ENCODE assay signal across 30 cellular contexts in the genomic region with DNA sequence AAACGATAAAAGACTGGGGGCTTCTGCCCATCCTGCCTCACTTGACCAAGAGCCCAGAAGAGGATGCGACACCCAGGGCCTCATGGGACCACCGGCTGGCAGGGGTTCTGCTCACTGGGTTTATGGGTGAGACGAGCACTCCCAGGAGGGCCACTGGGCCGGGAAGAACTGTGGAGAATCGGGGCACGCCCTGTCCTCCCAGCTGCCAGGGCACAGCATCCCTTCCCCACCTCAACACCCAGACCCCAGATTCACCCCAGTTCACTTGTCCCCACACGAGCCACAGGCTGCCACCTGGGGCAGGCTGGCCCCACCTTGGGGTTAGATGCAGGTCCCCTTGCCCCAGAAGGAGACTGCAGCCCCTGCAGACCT. TPM values are rescaled to one million over a fixed set of nuclear protein-coding genes. Genes with fewer than 3 reads are reported as not detected.
"Had no signal": no experiment of that assay in that cellular context is flagged by ENCODE, and none has a peak within 500 bp of the region (broad histone marks: within the 10 kb centered on the region; RNA-seq: fewer than 3 reads in every experiment).

No MANE protein-coding gene starts in this region.

- H3K4me3 Mint-ChIP-seq: dendritic cell treated with granulocyte-macrophage colony-stimulating factor and Interleukin-4, amounts not matched to agents 40 ng/mL and 50 ng/mL, for 4 days; endodermal cell; stimulated activated memory B cell treated with anti-CD40 and anti-IgM and Interleukin-4, amounts not matched to agents 10 μg/mL and 1 μg/mL and 100 μg/mL, for 72 hours; stimulated activated naive CD8-positive, alpha-beta T cell treated with anti-CD3 and anti-CD28 coated beads, Interleukin-15, amount 100 ng/mL, for 72 hours; T-helper 17 cell had no signal

- H3K36me3 Mint-ChIP-seq: activated naive CD4-positive, alpha-beta T cell treated with anti-CD3 and anti-CD28 coated beads, Interleukin-2, amount 50 U/mL, for 72 hours; naive B cell; stimulated activated memory B cell treated with anti-CD40 and anti-IgM and Interleukin-4, amounts not matched to agents 10 μg/mL and 1 μg/mL and 100 μg/mL, for 72 hours had no signal

- H3K36me3 ChIP-seq: breast epithelium, heart left ventricle, left ventricle myocardium inferior, thyroid gland, upper lobe of right lung had no signal

- H3K27ac ChIP-seq: breast epithelium, heart left ventricle, left ventricle myocardium inferior, right lobe of liver, skin epidermis, thyroid gland, upper lobe of right lung had no signal

- H3K27me3 ChIP-seq: breast epithelium, heart left ventricle, right lobe of liver, thyroid gland, upper lobe of right lung had no signal

- H3K9me3 Mint-ChIP-seq: activated naive CD4-positive, alpha-beta T cell treated with anti-CD3 and anti-CD28 coated beads, Interleukin-2, amount 50 U/mL, for 72 hours; dendritic cell treated with granulocyte-macrophage colony-stimulating factor and Interleukin-4, amounts not matched to agents 40 ng/mL and 50 ng/mL, for 4 days; stimulated activated memory B cell treated with anti-CD40 and anti-IgM and Interleukin-4, amounts not matched to agents 10 μg/mL and 1 μg/mL and 100 μg/mL, for 72 hours; stimulated activated naive CD8-positive, alpha-beta T cell treated with anti-CD3 and anti-CD28 coated beads, Interleukin-15, amount 100 ng/mL, for 72 hours had no signal

- H3K4me1 ChIP-seq: breast epithelium, thyroid gland, upper lobe of right lung had no signal

- H3K4me3 ChIP-seq: breast epithelium, heart left ventricle, left ventricle myocardium inferior, right lobe of liver, skin epidermis, thyroid gland, upper lobe of right lung had no signal

- H3K4me1 Mint-ChIP-seq: naive B cell; stimulated activated memory B cell treated with anti-CD40 and anti-IgM and Interleukin-4, amounts not matched to agents 10 μg/mL and 1 μg/mL and 100 μg/mL, for 72 hours; stimulated activated naive CD8-positive, alpha-beta T cell treated with anti-CD3 and anti-CD28 coated beads, Interleukin-15, amount 100 ng/mL, for 72 hours; T-helper 17 cell had no signal

- H3K27ac Mint-ChIP-seq: activated naive CD4-positive, alpha-beta T cell treated with anti-CD3 and anti-CD28 coated beads, Interleukin-2, amount 50 U/mL, for 72 hours; dendritic cell treated with granulocyte-macrophage colony-stimulating factor and Interleukin-4, amounts not matched to agents 40 ng/mL and 50 ng/mL, for 4 days; endodermal cell; naive B cell; stimulated activated memory B cell treated with anti-CD40 and anti-IgM and Interleukin-4, amounts not matched to agents 10 μg/mL and 1 μg/mL and 100 μg/mL, for 72 hours; stimulated activated naive CD8-positive, alpha-beta T cell treated with anti-CD3 and anti-CD28 coated beads, Interleukin-15, amount 100 ng/mL, for 72 hours; T-helper 17 cell had no signal

- DNase-seq: activated CD4-positive, alpha-beta T cell treated with anti-CD3 and anti-CD28 coated beads for 48 hours; activated CD4-positive, alpha-beta T cell treated with anti-CD3 and anti-CD28 coated beads, Interleukin-2, amount 50 U/mL, for 48 hours; activated CD4-positive, CD25-positive, alpha-beta regulatory T cell; activated CD8-positive, alpha-beta memory T cell treated with anti-CD3 and anti-CD28 coated beads for 24 hours; activated naive CD4-positive, alpha-beta T cell; activated T-cell treated with anti-CD3 and anti-CD28 coated beads, Interleukin-2, amount 50 U/mL, for 1 hour; central memory CD4-positive, alpha-beta T cell; kidney glomerular epithelial cell; left ventricle myocardium inferior; naive B cell; nucleus accumbens; stimulated activated CD4-positive, alpha-beta T cell treated with anti-CD3 and anti-CD28 coated beads, Interleukin-1b, Interleukin-23, amount 100 ng/mL, for 48 hours; stimulated activated CD4-positive, alpha-beta T cell treated with anti-CD3 and anti-CD28 coated beads, Interleukin-4, amount 100 ng/mL, for 4 hours; stimulated activated CD8-positive, alpha-beta memory T cell treated with anti-CD3 and anti-CD28 coated beads, Interleukin-4, amount 100 ng/mL, for 48 hours; stimulated activated naive CD8-positive, alpha-beta T cell treated with anti-CD3 and anti-CD28 coated beads, Interleukin-15, amount 100 ng/mL, for 72 hours; T-helper 17 cell; thyroid gland; upper lobe of right lung had no signal

- H3K9me3 ChIP-seq: breast epithelium, heart left ventricle, left ventricle myocardium inferior, right lobe of liver, thyroid gland, upper lobe of right lung had no signal

- ATAC-seq: activated naive CD4-positive, alpha-beta T cell treated with anti-CD3 and anti-CD28 coated beads, Interleukin-2, amount 50 U/mL, for 72 hours; esophagus mucosa; heart left ventricle; right lobe of liver; SK-N-SH treated with all-trans-retinoic acid at 6 μM for 48 hours; stimulated activated memory B cell treated with anti-CD40 and anti-IgM and Interleukin-4, amounts not matched to agents 10 μg/mL and 1 μg/mL and 100 μg/mL, for 72 hours; stimulated activated naive CD8-positive, alpha-beta T cell treated with anti-CD3 and anti-CD28 coated beads, Interleukin-15, amount 100 ng/mL, for 72 hours; T-helper 17 cell; upper lobe of right lung had no signal

RNA-seq across cellular contexts. Expression of gene F10, which starts 4.7 kb away (rescaled TPM):
- total RNA-seq: activated naive CD4-positive, alpha-beta T cell treated with anti-CD3 and anti-CD28 coated beads, Interleukin-2, amount 50 U/mL, for 72 hours; T-helper 17 cell had no signal
- polyA plus RNA-seq: neural cell had no signal

RNA-seq across cellular contexts. Expression of gene F7, which starts 12.4 kb away (rescaled TPM):
- total RNA-seq: activated naive CD4-positive, alpha-beta T cell treated with anti-CD3 and anti-CD28 coated beads, Interleukin-2, amount 50 U/mL, for 72 hours; esophagus mucosa; left ventricle myocardium inferior; lung microvascular endothelial cell; T-helper 17 cell; thyroid gland had no signal

RNA-seq across cellular contexts. Expression of gene PROZ, which starts 40.5 kb away (rescaled TPM):
- total RNA-seq: breast epithelium, esophagus mucosa, heart left ventricle, left ventricle myocardium inferior, T-helper 17 cell, thyroid gland, upper lobe of right lung had no signal
- polyA plus RNA-seq: heart left ventricle, neural cell had no signal
